16 cellular contexts compared by ENCODE assay signal in genomic region chr1:2380816-2381591, GRCh38. TPM values are rescaled to one million over a fixed set of nuclear protein-coding genes. Genes with fewer than 3 reads are reported as not detected.
DNase-seq lines count a peak whose midpoint lies in the region; ATAC-seq, FAIRE-seq and TF ChIP-seq lines count a peak whose summit lies in the region.
"Had no signal": no experiment of that assay in that cellular context is flagged by ENCODE, and none has a peak within 500 bp of the region (broad histone marks: within the 10 kb centered on the region; RNA-seq: fewer than 3 reads in every experiment).

No MANE protein-coding gene starts in this region.

- H3K27me3 Mint-ChIP-seq in stimulated activated naive CD8-positive, alpha-beta T cell treated with anti-CD3 and anti-CD28 coated beads, Interleukin-15, amount 100 ng/mL, for 72 hours, result no peaks in the 10 kb centered on the region
- H3K27me3 Mint-ChIP-seq: type B pancreatic cell had no signal

- H3K36me3 ChIP-seq in K562 (ENCODE audit: control insufficient read depth, insufficient read depth, low read length), result no peaks in the 10 kb centered on the region
- H3K36me3 ChIP-seq: cardiac muscle cell, Peyer's patch had no signal

- no TSS peak for BruUV-seq in K562 (replicated peaks; lab: Mats Ljungman, UMichigan)

- no peak for TF ChIP-seq EP300 in K562 (IDR thresholded peaks at IDR 0.05; ENCODE audit: low read length)

- H3K4me1 ChIP-seq in K562 (replicated peaks in 1 of 2; ENCODE audit: control insufficient read depth in 2 of 2, insufficient read depth in 2 of 2, low read length in 2 of 2), result peaks cover 0 to 61% of the 10 kb centered on the region in 2 experiments; a peak in 2 of 5 replicates
- H3K4me1 ChIP-seq: parathyroid adenoma had no signal

- DNase-seq in activated CD8-positive, alpha-beta memory T cell treated with anti-CD3 and anti-CD28 coated beads, Interleukin-2, amount 50 U/mL, for 4 hours, result peak; percentile 14
- DNase-seq in activated CD8-positive, alpha-beta memory T cell treated with anti-CD3 and anti-CD28 coated beads for 24 hours, result no peak
- no peak for DNase-seq in K562 (ENCODE audit: extremely low read depth in 1 of 4, low spot score in 3 of 4)
- DNase-seq in left kidney (ENCODE audit: low read depth, low spot score), result peak; percentile 35
- no peak for DNase-seq in substantia nigra (lab: John Stamatoyannopoulos, UW)
- no peak for DNase-seq in stimulated activated naive CD8-positive, alpha-beta T cell treated with anti-CD3 and anti-CD28 coated beads, Interleukin-15, amount 100 ng/mL, for 72 hours
- DNase-seq in effector CD4-positive, alpha-beta T cell, result no peak
- DNase-seq in SHP77 (lab: John Stamatoyannopoulos, UW), result no peak
- DNase-seq: NCI-H2171 treated with DMSO at 0.1 percent for 48 hours had no signal

- H3K9me3 ChIP-seq in K562 (replicated peaks; ENCODE audit: control insufficient read depth, insufficient read depth, low read depth, low read length), result no peaks in the 10 kb centered on the region
- H3K9me3 ChIP-seq: Peyer's patch had no signal

- peak overlapping the region in 1 of 2 experiments; percentile 18; a peak in 2 of 4 replicates for H3K9ac ChIP-seq in K562 (ENCODE audit: insufficient read depth in 1 of 2, low read depth in 2 of 2, low read length in 2 of 2)
- H3K9ac ChIP-seq: parathyroid adenoma had no signal

- no peak for TF ChIP-seq POLR2A in K562 (conservative IDR thresholded peaks at IDR 0.05)

- TF ChIP-seq RAD21 in K562 (CRISPR knock-in tag; conservative IDR thresholded peaks at IDR 0.05 in 1 of 2, IDR thresholded peaks at IDR 0.05 in 1 of 2), result no peak

- TF ChIP-seq CTCF in K562 (IDR thresholded peaks at IDR 0.05 in 2 of 3, conservative IDR thresholded peaks at IDR 0.05 in 1 of 3; ENCODE audit: insufficient read depth in 2 of 3, low read depth in 1 of 3, low read length in 3 of 3), result no peak

- WGBS in K562 (ENCODE audit: insufficient coverage, low coverage, missing lambda C conversion rate), result 35% methylated on average over 30 of the region's 32 CpGs

- H3K4me3 ChIP-seq in K562, result no peak overlapping the region
- H3K4me3 ChIP-seq: cardiac muscle cell, Peyer's patch, smooth muscle cell had no signal

- H3K27ac Mint-ChIP-seq in stimulated activated naive CD8-positive, alpha-beta T cell treated with anti-CD3 and anti-CD28 coated beads, Interleukin-15, amount 100 ng/mL, for 72 hours, result no peak overlapping the region
- H3K27ac Mint-ChIP-seq: type B pancreatic cell had no signal

- in situ Hi-C loops in K562 (cut with MboI), result no loop called here

- POLR2A ChIA-PET in K562 (lab: Yijun Ruan, JAX), result interaction anchor here (0.6 to 1.9 kb wide), 9 partner anchors 13 to 406 kb away, joined by 3 to 8 read pairs (median 4); partner anchors contain the start of gene FAAP20

- no peak overlapping the region for H3K27ac ChIP-seq in K562 (ENCODE audit: extremely low read depth, low read depth, low read length)
- H3K27ac ChIP-seq in substantia nigra (ENCODE audit: low read depth, low read length, poor library complexity, severe bottlenecking), result peak overlapping the region; percentile 17
- H3K27ac ChIP-seq: 22Rv1, C4-2B, cardiac muscle cell, parathyroid adenoma, Peyer's patch had no signal

- H4K20me1 ChIP-seq in K562 (replicated peaks; ENCODE audit: control insufficient read depth, insufficient read depth, low read length), result peaks cover 25% of the 10 kb centered on the region

- H3K9me1 ChIP-seq in K562 (ENCODE audit: control insufficient read depth, insufficient read depth, low read length), result no peaks in the 10 kb centered on the region

- H3K27me3 ChIP-seq in K562 (ENCODE audit: control insufficient read depth in 2 of 2, insufficient read depth in 2 of 2, low read length in 2 of 2), result peaks cover 26 to 57% of the 10 kb centered on the region in 2 experiments; a peak in 4 of 5 replicates
- H3K27me3 ChIP-seq: cardiac muscle cell, Peyer's patch had no signal

- H2AFZ ChIP-seq in K562 (ENCODE audit: low read depth, low read length), result no peak overlapping the region
- H2AFZ ChIP-seq: parathyroid adenoma had no signal

- no peak overlapping the region for H3K4me2 ChIP-seq in K562 (ENCODE audit: insufficient read depth, low read length)
- H3K4me2 ChIP-seq: smooth muscle cell had no signal

- H3K4me3 Mint-ChIP-seq in stimulated activated naive CD8-positive, alpha-beta T cell treated with anti-CD3 and anti-CD28 coated beads, Interleukin-15, amount 100 ng/mL, for 72 hours, result no peak overlapping the region
- H3K4me3 Mint-ChIP-seq: type B pancreatic cell had no signal

- FAIRE-seq in K562 (lab: Jason Lieb, UNC), result no peak

- H3K79me2 ChIP-seq in K562 (ENCODE audit: control insufficient read depth, insufficient read depth, low read length), result no peaks in the 10 kb centered on the region
- H3K79me2 ChIP-seq: parathyroid adenoma had no signal

- CTCF ChIA-PET in K562 (lab: Yijun Ruan, JAX; ENCODE audit: low intra/inter-chr PET ratio), result interaction anchor here (2.0 to 2.9 kb wide), 2 partner anchors 185 to 249 kb away, joined by 13 to 44 read pairs; partner anchors contain the start of gene FAAP20

- intact Hi-C loops in K562 (cut with micrococcal nuclease), result loop anchor here (1.0 kb wide), 4 partner anchors 182 to 249 kb away; no protein-coding TSS in a partner anchor

- peak; percentile 1; the same call in 1 of the 3 replicates for ATAC-seq in K562
- ATAC-seq in stimulated activated naive CD8-positive, alpha-beta T cell treated with anti-CD3 and anti-CD28 coated beads, Interleukin-15, amount 100 ng/mL, for 72 hours, result no peak

- no peaks in the 10 kb centered on the region for H3K9me3 Mint-ChIP-seq in stimulated activated naive CD8-positive, alpha-beta T cell treated with anti-CD3 and anti-CD28 coated beads, Interleukin-15, amount 100 ng/mL, for 72 hours
- H3K9me3 Mint-ChIP-seq: type B pancreatic cell had no signal

- H3K4me1 Mint-ChIP-seq in stimulated activated naive CD8-positive, alpha-beta T cell treated with anti-CD3 and anti-CD28 coated beads, Interleukin-15, amount 100 ng/mL, for 72 hours, result peaks cover 4% of the 10 kb centered on the region

TF ChIP-seq in K562, 482 proteins besides CTCF, POLR2A, EP300 and RAD21 (continues in another document):
- TF ChIP-seq ZNF224 (CRISPR knock-in tag; IDR thresholded peaks at IDR 0.05) (no peak), ADNP (tag; IDR thresholded peaks at IDR 0.05) (no peak)

RNA-seq across cellular contexts. Expression of gene MORN1, which starts 10.3 kb away (rescaled TPM):
- total RNA-seq in K562 (2011; cell fraction: chromatin; rRNA removed; ENCODE audit: low replicate concordance), result 24.9 and 49.4 TPM in 2 replicates
- total RNA-seq in K562 (2011; cell fraction: nucleolus; rRNA removed), result 26.6 and 36.7 TPM in 2 replicates
- 26.9 and 29.6 TPM in 2 replicates for total RNA-seq in K562 (2011; cell fraction: nucleoplasm; rRNA removed)
- total RNA-seq in K562 (2014; rRNA removed) (6.1 and 9.3 TPM in 2 replicates), K562 (2014; rRNA removed; fragmentation: Illumina TruSeq; extraction: Trizol) (2.3 and 2.9 TPM in 2 replicates), K562 (2015; rRNA removed; fragmentation: Illumina TruSeq; extraction: Trizol) (4.7 and 5.5 TPM in 2 replicates), K562 (2021) (5.1 and 7.6 TPM in 2 replicates)
- polyA plus RNA-seq in K562 (2011; rRNA removed) (3.9 and 4.4 TPM in 2 replicates), K562 (2014; fragmentation: Illumina TruSeq; extraction: Trizol) (1.8 and 2.7 TPM in 2 replicates), K562 (2014; fragmentation: Nextera tagmentation; extraction: Ambion mirVana) (under 1 TPM; 0.24 to 0.35 TPM), K562 (2014; rRNA removed) (4.2 and 5.8 TPM in 2 replicates)
- 4.3 and 4.7 TPM in 2 replicates for polyA plus RNA-seq in K562 (2011; cell fraction: cytosol; rRNA removed)
- polyA plus RNA-seq in K562 (2011; cell fraction: nucleus; rRNA removed), result 10.6 and 16.9 TPM in 2 replicates
- 3.6 and 6.3 TPM in 2 replicates for polyA plus RNA-seq in K562 (2012)
- 5.5 and 9.6 TPM in 2 replicates for polyA minus RNA-seq in K562 (2011; rRNA and poly(A)+ RNA removed)
- polyA minus RNA-seq in K562 (2011; cell fraction: cytosol; rRNA and poly(A)+ RNA removed), result 4.8 and 5.6 TPM in 2 replicates
- polyA minus RNA-seq in K562 (2011; cell fraction: nucleus; rRNA and poly(A)+ RNA removed), result 11.7 and 12.0 TPM in 2 replicates

RNA-seq across cellular contexts. Expression of gene RER1, which starts 10.6 kb away (rescaled TPM):
- total RNA-seq in K562 (2011; cell fraction: chromatin; rRNA removed; ENCODE audit: low replicate concordance), result 270 and 338 TPM in 2 replicates
- 175 and 181 TPM in 2 replicates for total RNA-seq in K562 (2011; cell fraction: nucleolus; rRNA removed)
- 289 and 345 TPM in 2 replicates for total RNA-seq in K562 (2011; cell fraction: nucleoplasm; rRNA removed)
- total RNA-seq in K562 (2014; rRNA removed), result 63.1 and 109 TPM in 2 replicates
- 183 and 211 TPM in 2 replicates for total RNA-seq in K562 (2014; rRNA removed; fragmentation: Illumina TruSeq; extraction: Trizol)
- 146 and 153 TPM in 2 replicates for total RNA-seq in K562 (2015; rRNA removed; fragmentation: Illumina TruSeq; extraction: Trizol)
- total RNA-seq in K562 (2021), result 219 and 235 TPM in 2 replicates
- polyA plus RNA-seq in K562 (2011; rRNA removed), result 316 and 354 TPM in 2 replicates
- polyA plus RNA-seq in K562 (2011; cell fraction: cytosol; rRNA removed), result 218 and 437 TPM in 2 replicates
- polyA plus RNA-seq in K562 (2011; cell fraction: nucleus; rRNA removed), result 267 and 372 TPM in 2 replicates
- polyA plus RNA-seq in K562 (2012), result 133 and 293 TPM in 2 replicates
- 299 and 323 TPM in 2 replicates for polyA plus RNA-seq in K562 (2014; fragmentation: Illumina TruSeq; extraction: Trizol)
- 10 to 100 TPM; 19.6 to 34.5 TPM for polyA plus RNA-seq in K562 (2014; fragmentation: Nextera tagmentation; extraction: Ambion mirVana)
- 216 and 249 TPM in 2 replicates for polyA plus RNA-seq in K562 (2014; rRNA removed)
- polyA minus RNA-seq in K562 (2011; rRNA and poly(A)+ RNA removed), result 304 and 371 TPM in 2 replicates
- 79.7 and 109 TPM in 2 replicates for polyA minus RNA-seq in K562 (2011; cell fraction: cytosol; rRNA and poly(A)+ RNA removed)
- 23.0 and 33.4 TPM in 2 replicates for polyA minus RNA-seq in K562 (2011; cell fraction: nucleus; rRNA and poly(A)+ RNA removed)

RNA-seq across cellular contexts. Expression of gene PEX10, which starts 31.4 kb away (rescaled TPM):
- total RNA-seq in K562 (2011; cell fraction: chromatin; rRNA removed; ENCODE audit: low replicate concordance), result 13.3 and 27.8 TPM in 2 replicates
- total RNA-seq in K562 (2011; cell fraction: nucleolus; rRNA removed), result 23.4 and 30.4 TPM in 2 replicates
- 18.3 and 19.9 TPM in 2 replicates for total RNA-seq in K562 (2011; cell fraction: nucleoplasm; rRNA removed)
- total RNA-seq in K562 (2014; rRNA removed) (24.5 and 26.2 TPM in 2 replicates), K562 (2014; rRNA removed; fragmentation: Illumina TruSeq; extraction: Trizol) (5.6 and 5.7 TPM in 2 replicates), K562 (2015; rRNA removed; fragmentation: Illumina TruSeq; extraction: Trizol) (8.4 and 9.3 TPM in 2 replicates), K562 (2021) (18.2 and 18.7 TPM in 2 replicates)
- polyA plus RNA-seq in K562 (2011; rRNA removed) (8.7 and 9.4 TPM in 2 replicates), K562 (2014; fragmentation: Illumina TruSeq; extraction: Trizol) (6.4 and 10.6 TPM in 2 replicates), K562 (2014; fragmentation: Nextera tagmentation; extraction: Ambion mirVana) (under 1 TPM; 0.03 to 0.11 TPM), K562 (2014; rRNA removed) (18.8 and 22.5 TPM in 2 replicates)
- 9.6 and 19.3 TPM in 2 replicates for polyA plus RNA-seq in K562 (2011; cell fraction: cytosol; rRNA removed)
- polyA plus RNA-seq in K562 (2011; cell fraction: nucleus; rRNA removed), result 18.8 and 28.5 TPM in 2 replicates
- 9.3 and 13.4 TPM in 2 replicates for polyA plus RNA-seq in K562 (2012)
- polyA minus RNA-seq in K562 (2011; rRNA and poly(A)+ RNA removed), result 3.5 and 3.9 TPM in 2 replicates
- 5.4 and 14.7 TPM in 2 replicates for polyA minus RNA-seq in K562 (2011; cell fraction: cytosol; rRNA and poly(A)+ RNA removed)
- 11.1 and 14.0 TPM in 2 replicates for polyA minus RNA-seq in K562 (2011; cell fraction: nucleus; rRNA and poly(A)+ RNA removed)

Comparison
In these comparisons a context has a peak if more than half of its experiments do, and no peak if none do; other contexts are left out.
1. DNase-seq: peak in activated CD8-positive, alpha-beta memory T cell treated with anti-CD3 and anti-CD28 coated beads, Interleukin-2, amount 50 U/mL, for 4 hours (single experiment) and left kidney (single experiment); none in activated CD8-positive, alpha-beta memory T cell treated with anti-CD3 and anti-CD28 coated beads for 24 hours (single experiment), K562 (0 of 4), substantia nigra (0 of 49), stimulated activated naive CD8-positive, alpha-beta T cell treated with anti-CD3 and anti-CD28 coated beads, Interleukin-15, amount 100 ng/mL, for 72 hours (0 of 2), effector CD4-positive, alpha-beta T cell (single experiment) and SHP77 (0 of 2).